In genomic region chr9:71911061-71911907, GRCh38 we compare ENCODE assay signal across 8 cellular contexts. TPM values are rescaled to one million over a fixed set of nuclear protein-coding genes. Genes with fewer than 3 reads are reported as not detected.
A peak's percentile ranks its signal among the peaks of the same experiment; 100 is the strongest.
DNase-seq lines count a peak whose midpoint lies in the region; ATAC-seq, FAIRE-seq and TF ChIP-seq lines count a peak whose summit lies in the region.

TSS of gene ABHD17B (minus strand) at chr9:71911193. CDS start at chr9:71875080, 36,113 bp downstream.
TSS of gene C9orf85 (plus strand) at chr9:71911639. CDS start at chr9:71911735, 96 bp downstream.

- peaks cover 54% of the 10 kb centered on the region for H3K4me1 Mint-ChIP-seq in T-helper 2 cell treated with Interferon-gamma antibody and Interleukin-4, amounts not matched to agents 5 μg/mL and 100 μg/mL, for 36 hours (ENCODE audit: low read depth)

- H3K36me3 Mint-ChIP-seq in T-helper 2 cell treated with Interferon-gamma antibody and Interleukin-4, amounts not matched to agents 5 μg/mL and 100 μg/mL, for 36 hours (ENCODE audit: low read depth) = peaks cover 16% of the 10 kb centered on the region

- FAIRE-seq in urothelium cell line (lab: Jason Lieb, UNC) = peak; percentile 48

- TF ChIP-seq CTCF in ascending aorta (IDR thresholded peaks at IDR 0.05) (no peak), right atrium auricular region (IDR thresholded peaks at IDR 0.05) (no peak), psoas muscle (IDR thresholded peaks at IDR 0.05) (no peak)

- H3K4me3 Mint-ChIP-seq in T-helper 2 cell treated with Interferon-gamma antibody and Interleukin-4, amounts not matched to agents 5 μg/mL and 100 μg/mL, for 36 hours = peak within 1 kb of the TSS; percentile 100

- H3K4me1 ChIP-seq in ascending aorta = peaks cover 2 to 13% of the 10 kb centered on the region in 2 donors
- H3K4me1 ChIP-seq in right atrium auricular region = peaks cover 0 to 26% of the 10 kb centered on the region in 2 donors
- H3K4me1 ChIP-seq in psoas muscle = peaks cover 42% of the 10 kb centered on the region

- intact Hi-C loops in ascending aorta (cut with DNase I) (loop anchor here (2.0 to 5.0 kb wide), 4 partner anchors 30 to 1499 kb away; partner anchors contain the start of genes CEMIP2 and KLF9), psoas muscle (cut with DNase I) (loop anchor here in 1 of 2 donors (5.0 kb wide), 1 partner anchor 71 kb away; no protein-coding TSS in a partner anchor)

- peak within 1 kb of the TSS; percentile 98 for H3K27ac Mint-ChIP-seq in T-helper 2 cell treated with Interferon-gamma antibody and Interleukin-4, amounts not matched to agents 5 μg/mL and 100 μg/mL, for 36 hours

- H3K4me3 ChIP-seq in ascending aorta (peak within 1 kb of the TSS; percentile 70 to 96), right atrium auricular region (peak within 1 kb of the TSS; percentile 85 to 97), psoas muscle (peak within 1 kb of the TSS; percentile 98)

- H3K27ac ChIP-seq in ascending aorta (peak within 1 kb of the TSS; percentile 92 to 96), right atrium auricular region (peak within 1 kb of the TSS; percentile 93 to 97), psoas muscle (peak within 1 kb of the TSS; percentile 96)

- H3K9me3 ChIP-seq in ascending aorta (no peaks in the 10 kb centered on the region), right atrium auricular region (no peaks in the 10 kb centered on the region), psoas muscle (no peaks in the 10 kb centered on the region)

- H3K27me3 Mint-ChIP-seq in T-helper 2 cell treated with Interferon-gamma antibody and Interleukin-4, amounts not matched to agents 5 μg/mL and 100 μg/mL, for 36 hours (ENCODE audit: low read depth) = no peaks in the 10 kb centered on the region

- DNase-seq in NCI-H187 treated with DMSO at 0.1 percent for 48 hours (lab: John Stamatoyannopoulos, UW) (peak; percentile 89), ascending aorta (ENCODE audit: low spot score in 2 of 2) (peak; percentile 97 to 99), right atrium auricular region (ENCODE audit: low spot score) (peak; percentile 98), psoas muscle (peak; percentile 99), urothelium cell line (ENCODE audit: low spot score) (peak; percentile 97)
- peak; percentile 99 for DNase-seq in T-helper 2 cell treated with Interferon-gamma antibody and Interleukin-4, amounts not matched to agents 5 μg/mL and 100 μg/mL, for 36 hours (ENCODE audit: low spot score)

- ATAC-seq in GM18499 (IDR thresholded peaks at IDR 0.05; ENCODE audit: insufficient read depth, unreplicated experiment) = peak; percentile 96
- peak; percentile 93 for ATAC-seq in HG02943 (IDR thresholded peaks at IDR 0.05; ENCODE audit: low read depth, unreplicated experiment)
- peak; percentile 96 to 99 (median 98) for ATAC-seq in psoas muscle

- H3K27me3 ChIP-seq in ascending aorta (no peaks in the 10 kb centered on the region), right atrium auricular region (no peaks in the 10 kb centered on the region), psoas muscle (ENCODE audit: insufficient read depth in 3 of 3, low read length in 2 of 3) (no peaks in the 10 kb centered on the region)

- WGBS in psoas muscle, 3 donors = 0 to 1% (median 0%) methylated on average over 45 of the region's 45 CpGs

- H3K36me3 ChIP-seq in ascending aorta = no peaks in the 10 kb centered on the region
- H3K36me3 ChIP-seq in right atrium auricular region = no peaks in the 10 kb centered on the region
- no peaks in the 10 kb centered on the region for H3K36me3 ChIP-seq in psoas muscle (ENCODE audit: insufficient read depth in 1 of 2, low read depth in 1 of 2)

- H3K9me3 Mint-ChIP-seq in T-helper 2 cell treated with Interferon-gamma antibody and Interleukin-4, amounts not matched to agents 5 μg/mL and 100 μg/mL, for 36 hours = no peaks in the 10 kb centered on the region

RNA-seq across cellular contexts. Expression of gene ABHD17B, which starts in this region (rescaled TPM):
- total RNA-seq in ascending aorta (20.5 TPM), right atrium auricular region (10 to 100 TPM; 13.0 to 14.1 TPM), psoas muscle (10 to 100 TPM; 10.5 to 68.3 (median 17.4) TPM)
- 10 to 100 TPM in 2 of 3 donors, 1 to 10 TPM in 1; 8.4 to 25.5 (median 12.1) TPM for polyA plus RNA-seq in psoas muscle

RNA-seq across cellular contexts. Expression of gene C9orf85, which starts in this region (rescaled TPM):
- total RNA-seq in ascending aorta = 2.6 TPM
- 1 to 10 TPM; 5.5 to 9.0 TPM for total RNA-seq in right atrium auricular region
- 1 to 10 TPM; 5.5 to 9.3 (median 7.7) TPM for total RNA-seq in psoas muscle
- 10 to 100 TPM in 1 of 3 donors, 1 to 10 TPM in 2; 7.1 to 13.7 (median 8.5) TPM for polyA plus RNA-seq in psoas muscle

Comparison
In these comparisons a context has a peak if more than half of its experiments do, and no peak if none do; other contexts are left out.
1. Peak in every context shown above with its lines: DNase-seq, ATAC-seq, H3K4me3 ChIP-seq and H3K27ac ChIP-seq.